ENCODE assay signal across 7 cellular contexts in the genomic region with DNA sequence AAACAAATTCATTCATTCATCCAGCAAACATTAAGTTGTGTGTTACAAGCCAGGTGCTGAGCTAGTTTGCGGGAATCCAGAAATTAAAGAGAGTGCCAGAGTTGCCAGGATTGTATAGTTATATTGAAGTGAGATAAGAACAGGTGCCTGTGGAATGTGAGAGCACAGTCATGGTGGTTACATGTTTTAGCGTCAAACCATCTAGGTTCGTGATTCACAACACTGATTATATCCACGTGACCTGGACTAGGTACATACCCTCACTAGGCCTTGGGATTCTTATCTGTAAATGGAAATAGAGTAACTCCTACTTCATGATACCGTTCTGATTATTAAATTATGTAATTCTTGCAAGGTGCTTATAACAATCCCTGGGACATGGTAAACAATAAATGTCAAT.
"Had no signal": no experiment of that assay in that cellular context is flagged by ENCODE, and none has a peak within 500 bp of the region (broad histone marks: within the 10 kb centered on the region; RNA-seq: fewer than 3 reads in every experiment).

No MANE protein-coding gene starts in this region.

- H3K27ac ChIP-seq: GM23248, HL-60 had no signal

- H3K36me3 ChIP-seq: HAP-1 had no signal

- ATAC-seq: HCT116, HepG2 had no signal

- DNase-seq: GM23248, GOT3, H7 had no signal

- H3K4me3 ChIP-seq: GM23248, HAP-1 had no signal

- H3K9me3 ChIP-seq: HAP-1 had no signal

- FAIRE-seq: HepG2 had no signal
